Comparison of ENCODE assay signal across 16 cellular contexts in the genomic region with DNA sequence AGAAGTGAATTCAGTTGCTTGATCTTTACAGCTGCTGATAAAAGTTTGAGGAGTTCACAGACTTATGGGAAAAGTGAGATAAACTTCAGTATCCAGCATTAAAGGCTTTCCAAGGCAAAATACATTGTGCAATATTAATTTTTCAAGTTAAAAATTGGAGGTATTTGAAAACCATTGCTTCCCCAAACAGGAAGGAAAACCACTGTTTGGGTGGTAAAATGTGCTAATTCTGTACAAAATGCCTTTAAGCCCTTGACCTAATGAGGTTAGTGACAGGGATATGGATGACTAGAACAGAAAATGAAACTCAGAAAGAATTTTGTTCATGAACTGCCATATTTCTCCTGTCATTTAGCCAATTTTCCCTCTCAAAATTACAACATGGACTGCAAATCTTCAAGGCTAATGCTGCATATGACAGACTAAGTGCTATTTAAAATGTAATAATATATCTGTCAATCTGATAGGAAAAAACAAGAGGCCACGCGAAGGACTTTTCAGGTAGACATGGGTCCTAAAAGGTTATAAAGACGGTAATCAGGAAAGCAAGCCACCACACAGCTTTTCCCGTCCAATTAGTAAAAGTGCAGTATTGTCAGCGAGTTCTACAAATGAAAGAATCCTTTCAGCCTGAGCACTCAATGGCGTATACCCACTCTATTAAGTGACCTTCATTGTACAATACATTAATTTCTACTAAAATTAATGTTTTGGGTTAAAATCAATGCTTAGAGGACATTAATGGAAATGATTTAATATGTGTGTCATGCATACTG.
DNase-seq lines count a peak whose midpoint lies in the region; ATAC-seq, FAIRE-seq and TF ChIP-seq lines count a peak whose summit lies in the region.
"Had no signal": no experiment of that assay in that cellular context is flagged by ENCODE, and none has a peak within 500 bp of the region (broad histone marks: within the 10 kb centered on the region; RNA-seq: fewer than 3 reads in every experiment).

No MANE protein-coding gene starts in this region.

- in situ Hi-C loops in GM23248 (cut with MboI): no loop called here

- H3K4me2 ChIP-seq in A549 (peak overlapping the region; percentile 51; the same call in 2 of the 3 replicates), GM23248 (ENCODE audit: unreplicated experiment) (peak overlapping the region; percentile 20), keratinocyte (ENCODE audit: control insufficient read depth, extremely low read depth, insufficient read depth, low read depth, low read length) (peak overlapping the region; percentile 70)

- TF ChIP-seq RAD21 in A549 (conservative IDR thresholded peaks at IDR 0.05 in 1 of 2, IDR thresholded peaks at IDR 0.05 in 1 of 2): no peak

- H3K9me3 ChIP-seq in A549 (no peaks in the 10 kb centered on the region), GM23248 (ENCODE audit: low read depth) (no peaks in the 10 kb centered on the region), keratinocyte (ENCODE audit: control insufficient read depth, low read depth, low read length) (no peaks in the 10 kb centered on the region)
- H3K9me3 ChIP-seq: left ventricle myocardium inferior had no signal

- no peak for TF ChIP-seq POLR2A in A549 (IDR thresholded peaks at IDR 0.05; ENCODE audit: low read length)

- no peak for TF ChIP-seq EP300 in A549 (IDR thresholded peaks at IDR 0.05)

- H2AFZ ChIP-seq in GM23248: no peak overlapping the region
- peak overlapping the region; percentile 57 for H2AFZ ChIP-seq in keratinocyte (ENCODE audit: control insufficient read depth, low read length)

- H3K27ac ChIP-seq in A549 (no peak overlapping the region), GM23248 (peak overlapping the region; percentile 64), keratinocyte (ENCODE audit: control insufficient read depth, insufficient read depth, low read length) (no peak overlapping the region)
- H3K27ac ChIP-seq: left ventricle myocardium inferior, skin epidermis, WERI-Rb-1 had no signal

- no peak overlapping the region for H3K4me3 ChIP-seq in A549
- no peak overlapping the region for H3K4me3 ChIP-seq in GM23248
- no peak overlapping the region for H3K4me3 ChIP-seq in keratinocyte (ENCODE audit: control insufficient read depth in 2 of 3, extremely low read depth in 1 of 3, insufficient read depth in 2 of 3, low read depth in 1 of 3, low read length in 3 of 3)
- H3K4me3 ChIP-seq: left ventricle myocardium inferior, skin epidermis had no signal

- DNase-seq in A549 (ENCODE audit: low read depth in 1 of 2, low spot score in 1 of 2) (no peak), GM23248 (no peak), keratinocyte (ENCODE audit: low read depth, low spot score) (no peak), COR-L47 (lab: John Stamatoyannopoulos, UW) (no peak)
- no peak for DNase-seq in activated CD4-positive, alpha-beta T cell treated with anti-CD3 and anti-CD28 coated beads, Interleukin-2, amount 50 U/mL, for 4 hours
- no peak for DNase-seq in stimulated activated naive CD4-positive, alpha-beta T cell (lab: John Stamatoyannopoulos, UW)
- DNase-seq in activated effector memory CD4-positive, alpha-beta T cell treated with Interleukin-2 at 50 U/mL for 16 hours: no peak
- DNase-seq: KG1, left ventricle myocardium inferior, NCI-H2029, WERI-Rb-1 had no signal

- H3F3A ChIP-seq in GM23248 (ENCODE audit: insufficient read depth): peaks cover 33% of the 10 kb centered on the region

- TF ChIP-seq CTCF in A549 (IDR thresholded peaks at IDR 0.05) (no peak), keratinocyte (optimal IDR thresholded peaks at IDR 0.05 in 1 of 3, IDR thresholded peaks at IDR 0.05 in 1 of 3, conservative IDR thresholded peaks at IDR 0.05 in 1 of 3; ENCODE audit: extremely low read depth in 1 of 3, insufficient read depth in 2 of 3, low read length in 3 of 3) (no peak)

- H3K27me3 Mint-ChIP-seq in activated T-helper 17 cell treated with anti-CD3 and anti-CD28 coated beads, Interleukin-2, amount 50 U/mL, for 72 hours: peaks cover 26% of the 10 kb centered on the region

- H4K20me1 ChIP-seq in GM23248 (ENCODE audit: insufficient read depth) (no peaks in the 10 kb centered on the region), keratinocyte (ENCODE audit: control insufficient read depth, extremely low read depth, insufficient read depth, low read length) (no peaks in the 10 kb centered on the region)

- no peaks in the 10 kb centered on the region for H3K9me2 ChIP-seq in GM23248 (ENCODE audit: insufficient read depth)

- H3K9ac ChIP-seq in GM23248 (0 out of 2 replicates have a peak overlapping the region, but pooled peaks have one; percentile 5), keratinocyte (ENCODE audit: control insufficient read depth, extremely low read depth, insufficient read depth, low read length) (no peak overlapping the region)

- H3K27ac Mint-ChIP-seq in activated T-helper 17 cell treated with anti-CD3 and anti-CD28 coated beads, Interleukin-2, amount 50 U/mL, for 72 hours: no peak overlapping the region
- H3K27ac Mint-ChIP-seq: activated naive CD4-positive, alpha-beta T cell treated with anti-CD3 and anti-CD28 coated beads, Interleukin-2, amount 50 U/mL, for 24 hours had no signal

- no peaks in the 10 kb centered on the region for H3K4me1 Mint-ChIP-seq in activated T-helper 17 cell treated with anti-CD3 and anti-CD28 coated beads, Interleukin-2, amount 50 U/mL, for 72 hours
- H3K4me1 Mint-ChIP-seq: activated naive CD4-positive, alpha-beta T cell treated with anti-CD3 and anti-CD28 coated beads, Interleukin-2, amount 50 U/mL, for 24 hours; central memory CD8-positive, alpha-beta T cell had no signal

- dilution Hi-C loops in keratinocyte (cut with MboI; ENCODE audit: extremely low pct_ligation_motif_present, low sequenced_read_pairs): no loop called here

- H3K79me2 ChIP-seq in GM23248 (ENCODE audit: insufficient read depth) (no peaks in the 10 kb centered on the region), keratinocyte (ENCODE audit: control insufficient read depth, insufficient read depth, low read length) (no peaks in the 10 kb centered on the region)

- no peaks in the 10 kb centered on the region for H3K9me1 ChIP-seq in keratinocyte (ENCODE audit: control insufficient read depth, extremely low read depth, insufficient read depth, low read length)

- FAIRE-seq in A549 (lab: Jason Lieb, UNC) (no peak), keratinocyte (lab: Jason Lieb, UNC) (no peak)
- FAIRE-seq: D721Med had no signal

- CTCF ChIA-PET in A549 (lab: Yijun Ruan, JAX): no interaction called here

- H3K36me3 Mint-ChIP-seq in activated T-helper 17 cell treated with anti-CD3 and anti-CD28 coated beads, Interleukin-2, amount 50 U/mL, for 72 hours (ENCODE audit: low read depth): no peaks in the 10 kb centered on the region
- H3K36me3 Mint-ChIP-seq: activated naive CD4-positive, alpha-beta T cell treated with anti-CD3 and anti-CD28 coated beads, Interleukin-2, amount 50 U/mL, for 24 hours had no signal

- POLR2A ChIA-PET in A549 (lab: Yijun Ruan, JAX): no interaction called here

- no peak overlapping the region for H3K4me3 Mint-ChIP-seq in activated T-helper 17 cell treated with anti-CD3 and anti-CD28 coated beads, Interleukin-2, amount 50 U/mL, for 72 hours
- H3K4me3 Mint-ChIP-seq: activated naive CD4-positive, alpha-beta T cell treated with anti-CD3 and anti-CD28 coated beads, Interleukin-2, amount 50 U/mL, for 24 hours; central memory CD8-positive, alpha-beta T cell had no signal

- H3K36me3 ChIP-seq in GM23248 (ENCODE audit: low read depth): no peaks in the 10 kb centered on the region
- H3K36me3 ChIP-seq in keratinocyte (ENCODE audit: control insufficient read depth in 2 of 2, extremely low read depth in 1 of 2, insufficient read depth in 2 of 2, low read length in 2 of 2): no peaks in the 10 kb centered on the region
- H3K36me3 ChIP-seq: left ventricle myocardium inferior, WERI-Rb-1 had no signal

- H3K4me1 ChIP-seq in A549 (peaks cover 17% of the 10 kb centered on the region; the same call in 2 of the 3 replicates), GM23248 (ENCODE audit: insufficient read depth) (peaks cover 42% of the 10 kb centered on the region), keratinocyte (ENCODE audit: control insufficient read depth, extremely low read depth, insufficient read depth, low read length) (peaks cover 18% of the 10 kb centered on the region)

- no peak for ATAC-seq in A549
- peak; percentile 23 for ATAC-seq in activated T-helper 17 cell treated with anti-CD3 and anti-CD28 coated beads, Interleukin-2, amount 50 U/mL, for 72 hours (replicated peaks)

- H3K9me3 Mint-ChIP-seq in activated T-helper 17 cell treated with anti-CD3 and anti-CD28 coated beads, Interleukin-2, amount 50 U/mL, for 72 hours: no peaks in the 10 kb centered on the region
- H3K9me3 Mint-ChIP-seq: activated naive CD4-positive, alpha-beta T cell treated with anti-CD3 and anti-CD28 coated beads, Interleukin-2, amount 50 U/mL, for 24 hours; central memory CD8-positive, alpha-beta T cell had no signal

- WGBS in A549 (ENCODE audit: missing lambda C conversion rate): 86% methylated on average over 6 of the region's 6 CpGs
- WGBS in GM23248 (ENCODE audit: low coverage in 1 of 2, low lambda C conversion rate in 2 of 2, missing lambda C conversion rate in 2 of 2), 2 experiments: 90 to 93% methylated on average over 6 of the region's 6 CpGs

- H3K27me3 ChIP-seq in GM23248 (replicated peaks; ENCODE audit: insufficient read depth): no peaks in the 10 kb centered on the region
- no peaks in the 10 kb centered on the region for H3K27me3 ChIP-seq in keratinocyte (ENCODE audit: control insufficient read depth, extremely low read depth, insufficient read depth, low read length)

TF ChIP-seq in A549, 52 proteins besides CTCF, POLR2A, EP300 and RAD21 (continues in another document):
- TF ChIP-seq EHF (CRISPR knock-in tag; IDR thresholded peaks at IDR 0.05) (no peak), RFX5 (IDR thresholded peaks at IDR 0.05) (no peak), KDM1A (IDR thresholded peaks at IDR 0.05; ENCODE audit: low read depth) (no peak), RNF2 (IDR thresholded peaks at IDR 0.05; ENCODE audit: borderline replicate concordance, low read depth) (no peak), BHLHE40 (IDR thresholded peaks at IDR 0.05; ENCODE audit: low read depth, low read length) (no peak)
- TF ChIP-seq, protein P1, sequence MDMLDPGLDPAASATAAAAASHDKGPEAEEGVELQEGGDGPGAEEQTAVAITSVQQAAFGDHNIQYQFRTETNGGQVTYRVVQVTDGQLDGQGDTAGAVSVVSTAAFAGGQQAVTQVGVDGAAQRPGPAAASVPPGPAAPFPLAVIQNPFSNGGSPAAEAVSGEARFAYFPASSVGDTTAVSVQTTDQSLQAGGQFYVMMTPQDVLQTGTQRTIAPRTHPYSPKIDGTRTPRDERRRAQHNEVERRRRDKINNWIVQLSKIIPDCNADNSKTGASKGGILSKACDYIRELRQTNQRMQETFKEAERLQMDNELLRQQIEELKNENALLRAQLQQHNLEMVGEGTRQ (IDR thresholded peaks at IDR 0.05): no peak
- TF ChIP-seq, protein P2, sequence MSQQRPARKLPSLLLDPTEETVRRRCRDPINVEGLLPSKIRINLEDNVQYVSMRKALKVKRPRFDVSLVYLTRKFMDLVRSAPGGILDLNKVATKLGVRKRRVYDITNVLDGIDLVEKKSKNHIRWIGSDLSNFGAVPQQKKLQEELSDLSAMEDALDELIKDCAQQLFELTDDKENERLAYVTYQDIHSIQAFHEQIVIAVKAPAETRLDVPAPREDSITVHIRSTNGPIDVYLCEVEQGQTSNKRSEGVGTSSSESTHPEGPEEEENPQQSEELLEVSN (IDR thresholded peaks at IDR 0.05; ENCODE audit: borderline replicate concordance, low read depth): no peak

Comparison
In these comparisons a context has a peak if more than half of its experiments do, and no peak if none do; other contexts are left out.
1. H3K4me2 ChIP-seq: peak in every context shown above with its lines; median percentile 70 in keratinocyte; 51 in A549; 20 in GM23248.